In genomic region chr19:1837625-1838105, GRCh38 we compare ENCODE assay signal across 9 cellular contexts. TPM values are rescaled to one million over a fixed set of nuclear protein-coding genes. Genes with fewer than 3 reads are reported as not detected.
DNase-seq lines count a peak whose midpoint lies in the region; ATAC-seq and TF ChIP-seq lines count a peak whose summit lies in the region.
"Had no signal": no experiment of that assay in that cellular context is flagged by ENCODE, and none has a peak within 500 bp of the region (broad histone marks: within the 10 kb centered on the region; RNA-seq: fewer than 3 reads in every experiment).

No MANE protein-coding gene starts in this region.

- 39 to 54% (median 44%) methylated on average over 16 to 23 of the region's 23 CpGs for WGBS in spleen, 5 donors

- H3K4me3 ChIP-seq in NT2/D1 (ENCODE audit: insufficient read length, low read depth) (no peak overlapping the region), spleen (peak overlapping the region in 2 of 8 donors; percentile 6 to 35)
- H3K4me3 ChIP-seq: skin epidermis had no signal

- H3K9me3 ChIP-seq in NT2/D1 (ENCODE audit: insufficient read depth, low read length) (no peaks in the 10 kb centered on the region), spleen (no peaks in the 10 kb centered on the region)

- ATAC-seq in left cardiac atrium (peak; percentile 20 to 21), GM18909 (IDR thresholded peaks at IDR 0.05; ENCODE audit: poor library complexity, unreplicated experiment) (no peak), GM18867 (IDR thresholded peaks at IDR 0.05; ENCODE audit: unreplicated experiment) (no peak), HG03025 (IDR thresholded peaks at IDR 0.05; ENCODE audit: low FRiP score, unreplicated experiment) (no peak)

- peak overlapping the region in 7 of 8 donors; percentile 20 to 100 (median 78) for H3K27ac ChIP-seq in spleen
- H3K27ac ChIP-seq: skin epidermis had no signal

- DNase-seq in GM10248 (ENCODE audit: extremely low spot score) (peak; percentile 85), NT2/D1 (ENCODE audit: low read depth, low spot score) (no peak), left cardiac atrium (no peak), spleen (no peak)
- peak; percentile 87 for DNase-seq in activated effector memory CD4-positive, alpha-beta T cell treated with anti-CD3 and anti-CD28 coated beads, Interleukin-2, amount 50 U/mL, for 16 hours

- peak overlapping the region; percentile 50 for H3K9ac ChIP-seq in NT2/D1 (ENCODE audit: insufficient read length, low read depth)

- CTCF ChIA-PET in GM10248 (lab: Yijun Ruan, JAX): interaction anchor here (0.7 to 7.1 kb wide), 24 partner anchors 9 to 264 kb away, joined by 3 to 152 read pairs (median 3); partner anchors contain the start of genes ATP8B3 and REXO1

- intact Hi-C loops in left cardiac atrium (cut with DNase I): no loop called here
- intact Hi-C loops in spleen (cut with DNase I; ENCODE audit: low total_unique reads): no loop called here

- POLR2A ChIA-PET in GM10248 (lab: Yijun Ruan, JAX): no interaction called here

- H3K4me1 ChIP-seq in NT2/D1 (ENCODE audit: insufficient read depth, insufficient read length): peaks cover 40% of the 10 kb centered on the region
- H3K4me1 ChIP-seq in spleen: peaks cover 52 to 100% (median 96%) of the 10 kb centered on the region in 6 donors

- H3K27me3 ChIP-seq in NT2/D1 (ENCODE audit: insufficient read depth, insufficient read length) (no peaks in the 10 kb centered on the region), spleen (replicated peaks in 1 of 7) (no peaks in the 10 kb centered on the region)

- H3K36me3 ChIP-seq in NT2/D1 (ENCODE audit: insufficient read depth, insufficient read length, low read length) (peaks cover 58% of the 10 kb centered on the region), spleen (peaks cover 0 to 67% (median 0%) of the 10 kb centered on the region in 6 donors)

- no peak for TF ChIP-seq POLR2A in spleen (IDR thresholded peaks at IDR 0.05)

- TF ChIP-seq CTCF in GM10248 (IDR thresholded peaks at IDR 0.05; ENCODE audit: control extremely low read depth, extremely low read depth, low read depth, missing control alignments) (peak; percentile 95), spleen (IDR thresholded peaks at IDR 0.05 in 8 of 11, conservative IDR thresholded peaks at IDR 0.05 in 3 of 11) (peak; percentile 72 to 96 (median 92))

RNA-seq across cellular contexts. Expression of gene REXO1, which starts 10.6 kb away (rescaled TPM):
- 10 to 100 TPM; 14.8 to 22.3 TPM for total RNA-seq in left cardiac atrium
- 10 to 100 TPM; 35.7 to 88.1 (median 59.2) TPM for total RNA-seq in spleen
- 10 to 100 TPM; 13.4 to 52.3 (median 27.4) TPM for polyA plus RNA-seq in spleen

RNA-seq across cellular contexts. Expression of gene ATP8B3, which starts 25.6 kb away (rescaled TPM):
- total RNA-seq in left cardiac atrium (1 to 10 TPM in 1 of 2 donors, under 1 TPM in 1; 0.52 to 1.6 TPM), spleen (10 to 100 TPM in 1 of 7 donors, 1 to 10 TPM in 6; 5.4 to 10.1 (median 7.3) TPM)
- 1 to 10 TPM; 1.9 to 3.9 (median 2.3) TPM for polyA plus RNA-seq in spleen

RNA-seq across cellular contexts. Expression of gene KLF16, which starts 25.7 kb away (rescaled TPM):
- total RNA-seq in left cardiac atrium: 10 to 100 TPM in 1 of 2 donors, 1 to 10 TPM in 1; 9.9 to 12.9 TPM
- 10 to 100 TPM; 12.9 to 39.0 (median 29.5) TPM for total RNA-seq in spleen
- polyA plus RNA-seq in spleen: 10 to 100 TPM in 1 of 3 donors, 1 to 10 TPM in 2; 7.1 to 19.5 (median 8.1) TPM

RNA-seq across cellular contexts. Expression of gene ABHD17A, which starts 47.6 kb away (rescaled TPM):
- total RNA-seq in left cardiac atrium (10 to 100 TPM; 60.8 to 66.1 TPM), spleen (100 to 1,000 TPM in 2 of 7 donors, 10 to 100 TPM in 5; 73.4 to 104 (median 83.0) TPM)
- polyA plus RNA-seq in spleen: 100 to 1,000 TPM in 1 of 3 donors, 10 to 100 TPM in 2; 80.4 to 107 (median 88.1) TPM

Comparison
In these comparisons a context has a peak if more than half of its experiments do, and no peak if none do; other contexts are left out.
1. DNase-seq: peak in GM10248 (single experiment) and activated effector memory CD4-positive, alpha-beta T cell treated with anti-CD3 and anti-CD28 coated beads, Interleukin-2, amount 50 U/mL, for 16 hours (single experiment); none in NT2/D1 (single experiment), left cardiac atrium (single experiment) and spleen (single experiment).
2. ATAC-seq: peak in left cardiac atrium (2 of 2); none in GM18909 (single experiment), GM18867 (single experiment) and HG03025 (single experiment).